ENCODE assay signal across 1 cellular context in the genomic region with DNA sequence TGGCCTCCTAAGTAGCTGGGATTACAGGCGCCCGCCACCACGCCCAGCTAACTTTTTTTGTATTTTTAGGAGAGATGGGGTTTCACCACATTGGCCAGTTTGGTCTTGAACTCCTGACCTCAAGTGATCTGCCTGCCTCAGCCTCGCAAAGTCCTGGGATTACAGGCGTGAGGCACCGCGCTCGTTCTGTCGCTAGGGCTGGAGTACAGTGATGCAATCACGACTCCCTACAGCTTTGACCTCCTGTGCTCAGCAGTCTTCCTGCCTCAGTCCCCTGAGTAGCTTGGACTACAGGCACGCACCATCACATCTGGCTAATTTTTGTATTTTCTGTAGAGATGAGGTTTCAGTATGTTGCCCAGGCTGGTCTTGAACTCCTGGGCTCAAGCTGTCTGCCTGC.
TF ChIP-seq lines count a peak whose summit lies in the region.
"Not testable (repeated sequence)": the region's sequence is repeated elsewhere in the genome, so short reads cannot be mapped to it uniquely, and the experiment has no call there.

No MANE protein-coding gene starts in this region.

TF ChIP-seq in K562, 482 proteins besides CTCF, POLR2A, EP300 and RAD21:
- TF ChIP-seq, protein P1, sequence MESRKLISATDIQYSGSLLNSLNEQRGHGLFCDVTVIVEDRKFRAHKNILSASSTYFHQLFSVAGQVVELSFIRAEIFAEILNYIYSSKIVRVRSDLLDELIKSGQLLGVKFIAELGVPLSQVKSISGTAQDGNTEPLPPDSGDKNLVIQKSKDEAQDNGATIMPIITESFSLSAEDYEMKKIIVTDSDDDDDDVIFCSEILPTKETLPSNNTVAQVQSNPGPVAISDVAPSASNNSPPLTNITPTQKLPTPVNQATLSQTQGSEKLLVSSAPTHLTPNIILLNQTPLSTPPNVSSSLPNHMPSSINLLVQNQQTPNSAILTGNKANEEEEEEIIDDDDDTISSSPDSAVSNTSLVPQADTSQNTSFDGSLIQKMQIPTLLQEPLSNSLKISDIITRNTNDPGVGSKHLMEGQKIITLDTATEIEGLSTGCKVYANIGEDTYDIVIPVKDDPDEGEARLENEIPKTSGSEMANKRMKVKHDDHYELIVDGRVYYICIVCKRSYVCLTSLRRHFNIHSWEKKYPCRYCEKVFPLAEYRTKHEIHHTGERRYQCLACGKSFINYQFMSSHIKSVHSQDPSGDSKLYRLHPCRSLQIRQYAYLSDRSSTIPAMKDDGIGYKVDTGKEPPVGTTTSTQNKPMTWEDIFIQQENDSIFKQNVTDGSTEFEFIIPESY (CRISPR knock-in tag; IDR thresholded peaks at IDR 0.05), result peak; percentile 45; the same call in 1 of the 2 replicates
- TF ChIP-seq CEBPG (CRISPR knock-in tag; IDR thresholded peaks at IDR 0.05), result peak; percentile 72
- TF ChIP-seq CEBPG (tag; conservative IDR thresholded peaks at IDR 0.05 in 1 of 2, IDR thresholded peaks at IDR 0.05 in 1 of 2), result peak in 1 of 2 experiments; percentile 52; a peak in 1 of 4 replicates
- TF ChIP-seq, protein P2, sequence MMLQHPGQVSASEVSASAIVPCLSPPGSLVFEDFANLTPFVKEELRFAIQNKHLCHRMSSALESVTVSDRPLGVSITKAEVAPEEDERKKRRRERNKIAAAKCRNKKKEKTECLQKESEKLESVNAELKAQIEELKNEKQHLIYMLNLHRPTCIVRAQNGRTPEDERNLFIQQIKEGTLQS (IDR thresholded peaks at IDR 0.05), result peak; percentile 78
- TF ChIP-seq, protein P2 (CRISPR knock-in tag; conservative IDR thresholded peaks at IDR 0.05), result not testable (repeated sequence)
- peak; percentile 71 for TF ChIP-seq CEBPB (tag; IDR thresholded peaks at IDR 0.05)
TF ChIP-seq in K562: peak in this region for 4; not testable (repeated sequence) for 478.
